Comparison of ENCODE assay signal across 17 cellular contexts in genomic region chr7:108253275-108254044, GRCh38.
A peak's percentile ranks its signal among the peaks of the same experiment; 100 is the strongest.
DNase-seq lines count a peak whose midpoint lies in the region; ATAC-seq, FAIRE-seq and TF ChIP-seq lines count a peak whose summit lies in the region.
"Had no signal": no experiment of that assay in that cellular context is flagged by ENCODE, and none has a peak within 500 bp of the region (broad histone marks: within the 10 kb centered on the region; RNA-seq: fewer than 3 reads in every experiment).

No MANE protein-coding gene starts in this region.

- no peak for TF ChIP-seq CTCF in PC-3 (conservative IDR thresholded peaks at IDR 0.05; ENCODE audit: low read depth, low read length)
- no peak for TF ChIP-seq CTCF in dorsolateral prefrontal cortex (IDR thresholded peaks at IDR 0.05 in 54 of 56, conservative IDR thresholded peaks at IDR 0.05 in 2 of 56; ENCODE audit: low read depth in 1 of 56, partially characterized antibody in 56 of 56)

- H3K36me3 ChIP-seq in PC-3 (ENCODE audit: low read depth, low read length), result no peaks in the 10 kb centered on the region
- H3K36me3 ChIP-seq: ascending aorta, gastroesophageal sphincter, prostate gland, transverse colon had no signal

- intact Hi-C loops in PC-3 (cut with micrococcal nuclease) (no loop called here), dorsolateral prefrontal cortex (cut with DNase I) (no loop called here)

- no peak for FAIRE-seq in urothelium cell line (lab: Jason Lieb, UNC)

- H3K27me3 ChIP-seq in PC-3 (ENCODE audit: low read length) (peaks cover 13% of the 10 kb centered on the region), dorsolateral prefrontal cortex (no peaks in the 10 kb centered on the region)
- H3K27me3 ChIP-seq: ascending aorta, gastroesophageal sphincter, transverse colon had no signal

- no TSS peak for BruUV-seq in PC-3 (replicated peaks; lab: Mats Ljungman, UMichigan)

- no peaks in the 10 kb centered on the region for H3K9me2 ChIP-seq in PC-3 (replicated peaks; ENCODE audit: low read length)

- no peaks in the 10 kb centered on the region for H3K4me1 ChIP-seq in PC-3 (ENCODE audit: insufficient read depth, low read length)
- H3K4me1 ChIP-seq: ascending aorta, gastroesophageal sphincter, prostate gland, transverse colon had no signal

- no peaks in the 10 kb centered on the region for H3K79me2 ChIP-seq in PC-3 (ENCODE audit: low read length)

- CTCF ChIA-PET in PC-3 (lab: Charles Lee), result no interaction called here

- no peaks in the 10 kb centered on the region for H3K9me3 ChIP-seq in PC-3 (ENCODE audit: low read length)
- H3K9me3 ChIP-seq: ascending aorta, gastroesophageal sphincter, prostate gland, transverse colon had no signal

- H3K9ac ChIP-seq in PC-3 (ENCODE audit: low read length), result no peak overlapping the region

- H4K20me1 ChIP-seq in PC-3 (ENCODE audit: low read length), result no peaks in the 10 kb centered on the region

- no peak overlapping the region for H2AFZ ChIP-seq in PC-3 (ENCODE audit: low read length)

- H3K27ac ChIP-seq in PC-3 (ENCODE audit: low read length) (no peak overlapping the region), dorsolateral prefrontal cortex (peak overlapping the region in 43 of 59 donors; percentile 14 to 87 (median 65))
- H3K27ac ChIP-seq: ascending aorta, gastroesophageal sphincter, prostate gland, transverse colon had no signal

- peak; percentile 11 for DNase-seq in NCI-H82 (lab: John Stamatoyannopoulos, UW)
- DNase-seq in NCI-H82 treated with DMSO at 0.1 percent for 48 hours (lab: John Stamatoyannopoulos, UW; ENCODE audit: unreplicated experiment), result no peak
- peak; percentile 38 for DNase-seq in PC-3
- DNase-seq in dorsolateral prefrontal cortex, result no peak
- DNase-seq in urothelium cell line (ENCODE audit: low spot score), result peak; percentile 26
- DNase-seq in Kasumi-1 (lab: John Stamatoyannopoulos, UW), result no peak
- DNase-seq: activated CD4-positive, alpha-beta T cell treated with anti-CD3 and anti-CD28 coated beads, Interleukin-2, amount 50 U/mL, for 4 hours; effector memory CD4-positive, alpha-beta T cell; GOT3; left cardiac atrium; T1000; transverse colon had no signal

- ATAC-seq in PC-3 (no peak), HG03196 (IDR thresholded peaks at IDR 0.05; ENCODE audit: unreplicated experiment) (no peak), HG02884 (IDR thresholded peaks at IDR 0.05; ENCODE audit: unreplicated experiment) (no peak)
- ATAC-seq: gastroesophageal sphincter, left cardiac atrium had no signal

- H3K4me2 ChIP-seq in PC-3 (ENCODE audit: low read length), result no peak overlapping the region

- no peaks in the 10 kb centered on the region for H3F3A ChIP-seq in PC-3 (ENCODE audit: low read length, unreplicated experiment)

- POLR2A ChIA-PET in PC-3 (lab: Charles Lee; ENCODE audit: unreplicated experiment), result interaction anchor here (0.6 kb wide), 2 partner anchors 13 to 249 kb away, joined by 3 to 4 read pairs; no protein-coding TSS in a partner anchor

- no peak overlapping the region for H3K4me3 ChIP-seq in PC-3 (ENCODE audit: low read length)
- no peak overlapping the region for H3K4me3 ChIP-seq in dorsolateral prefrontal cortex
- H3K4me3 ChIP-seq: ascending aorta, gastroesophageal sphincter, prostate gland, transverse colon had no signal

Comparison
In these comparisons a context has a peak if more than half of its experiments do, and no peak if none do; other contexts are left out.
1. DNase-seq: peak in NCI-H82 (single experiment), PC-3 (single experiment) and urothelium cell line (single experiment); none in NCI-H82 treated with DMSO at 0.1 percent for 48 hours (single experiment), dorsolateral prefrontal cortex (0 of 10) and Kasumi-1 (0 of 2).